ENCODE assay signal across 27 cellular contexts in genomic region chr13:43373400-43373799, GRCh38.
"Had no signal": no experiment of that assay in that cellular context is flagged by ENCODE, and none has a peak within 500 bp of the region (broad histone marks: within the 10 kb centered on the region; RNA-seq: fewer than 3 reads in every experiment).

No MANE protein-coding gene starts in this region.

- H3K79me2 ChIP-seq: hepatocyte had no signal

- H3K36me3 Mint-ChIP-seq: mesothelial cell of epicardium; natural killer cell treated with Interleukin-12 subunit alpha and Interleukin-12 subunit beta and Interleukin-15 and Interleukin-18, amount 100 ng/mL, for 72 hours; stimulated activated effector memory CD8-positive, alpha-beta T cell treated with anti-CD3 and anti-CD28 coated beads, Interleukin-12 subunit alpha, Interleukin-12 subunit beta, amount 100 ng/mL, for 72 hours had no signal

- H3K4me2 ChIP-seq: hepatocyte had no signal

- H3K27ac ChIP-seq: hepatocyte, left ventricle myocardium inferior, pancreas, prostate gland, spleen, suprapubic skin, thoracic aorta, tibial artery, upper lobe of right lung had no signal

- H2AFZ ChIP-seq: hepatocyte had no signal

- DNase-seq: islet precursor cell; left ventricle myocardium inferior; mesendoderm; naive thymus-derived CD4-positive, alpha-beta T cell; nucleus accumbens; pancreas; posterior cingulate gyrus; retina; right cardiac atrium; sigmoid colon; small intestine; spleen; stimulated activated CD4-positive, alpha-beta T cell treated with anti-CD3 and anti-CD28 coated beads, Interleukin-4, amount 100 ng/mL, for 24 hours; stimulated activated naive CD4-positive, alpha-beta T cell; tibial artery; trophoblast cell; upper lobe of right lung had no signal

- H3K4me3 ChIP-seq: hepatocyte, left ventricle myocardium inferior, lung, pancreas, prostate gland, sigmoid colon, spleen, suprapubic skin, thoracic aorta, tibial artery, upper lobe of right lung had no signal

- H3K4me1 ChIP-seq: prostate gland, suprapubic skin, upper lobe of right lung had no signal

- H3K4me3 Mint-ChIP-seq: mesothelial cell of epicardium; naive thymus-derived CD4-positive, alpha-beta T cell; natural killer cell treated with Interleukin-12 subunit alpha and Interleukin-12 subunit beta and Interleukin-15 and Interleukin-18, amount 100 ng/mL, for 72 hours; neural crest cell; stimulated activated effector memory CD8-positive, alpha-beta T cell treated with anti-CD3 and anti-CD28 coated beads, Interleukin-12 subunit alpha, Interleukin-12 subunit beta, amount 100 ng/mL, for 72 hours; stimulated activated naive CD8-positive, alpha-beta T cell treated with anti-CD3 and anti-CD28 coated beads, Interleukin-15, Interleukin-2, amounts not matched to agents 100 ng/mL and 50 ng/mL, for 24 hours had no signal

- H3K36me3 ChIP-seq: left ventricle myocardium inferior, pancreas, prostate gland, sigmoid colon, spleen, suprapubic skin, thoracic aorta, tibial artery, upper lobe of right lung had no signal

- ATAC-seq: naive thymus-derived CD4-positive, alpha-beta T cell; natural killer cell treated with Interleukin-12 subunit alpha and Interleukin-12 subunit beta and Interleukin-15 and Interleukin-18, amount 100 ng/mL, for 72 hours; pancreas; right cardiac atrium; stimulated activated effector memory CD8-positive, alpha-beta T cell treated with anti-CD3 and anti-CD28 coated beads, Interleukin-12 subunit alpha, Interleukin-12 subunit beta, amount 100 ng/mL, for 72 hours; upper lobe of right lung had no signal

- H3K27me3 ChIP-seq: hepatocyte, pancreas, sigmoid colon, spleen, suprapubic skin, tibial artery, upper lobe of right lung had no signal

- H3K9me3 Mint-ChIP-seq: natural killer cell treated with Interleukin-12 subunit alpha and Interleukin-12 subunit beta and Interleukin-15 and Interleukin-18, amount 100 ng/mL, for 72 hours; neural crest cell; stimulated activated effector memory CD8-positive, alpha-beta T cell treated with anti-CD3 and anti-CD28 coated beads, Interleukin-12 subunit alpha, Interleukin-12 subunit beta, amount 100 ng/mL, for 72 hours; stimulated activated naive CD8-positive, alpha-beta T cell treated with anti-CD3 and anti-CD28 coated beads, Interleukin-15, Interleukin-2, amounts not matched to agents 100 ng/mL and 50 ng/mL, for 24 hours had no signal

- H3K27ac Mint-ChIP-seq: mesothelial cell of epicardium; natural killer cell treated with Interleukin-12 subunit alpha and Interleukin-12 subunit beta and Interleukin-15 and Interleukin-18, amount 100 ng/mL, for 72 hours; stimulated activated effector memory CD8-positive, alpha-beta T cell treated with anti-CD3 and anti-CD28 coated beads, Interleukin-12 subunit alpha, Interleukin-12 subunit beta, amount 100 ng/mL, for 72 hours; stimulated activated naive CD8-positive, alpha-beta T cell treated with anti-CD3 and anti-CD28 coated beads, Interleukin-15, Interleukin-2, amounts not matched to agents 100 ng/mL and 50 ng/mL, for 24 hours had no signal

- H3K4me1 Mint-ChIP-seq: neural crest cell had no signal

- H3K9me3 ChIP-seq: left ventricle myocardium inferior, pancreas, prostate gland, sigmoid colon, spleen, suprapubic skin, thoracic aorta, tibial artery, upper lobe of right lung had no signal
